8 cellular contexts compared by ENCODE assay signal in the genomic region with DNA sequence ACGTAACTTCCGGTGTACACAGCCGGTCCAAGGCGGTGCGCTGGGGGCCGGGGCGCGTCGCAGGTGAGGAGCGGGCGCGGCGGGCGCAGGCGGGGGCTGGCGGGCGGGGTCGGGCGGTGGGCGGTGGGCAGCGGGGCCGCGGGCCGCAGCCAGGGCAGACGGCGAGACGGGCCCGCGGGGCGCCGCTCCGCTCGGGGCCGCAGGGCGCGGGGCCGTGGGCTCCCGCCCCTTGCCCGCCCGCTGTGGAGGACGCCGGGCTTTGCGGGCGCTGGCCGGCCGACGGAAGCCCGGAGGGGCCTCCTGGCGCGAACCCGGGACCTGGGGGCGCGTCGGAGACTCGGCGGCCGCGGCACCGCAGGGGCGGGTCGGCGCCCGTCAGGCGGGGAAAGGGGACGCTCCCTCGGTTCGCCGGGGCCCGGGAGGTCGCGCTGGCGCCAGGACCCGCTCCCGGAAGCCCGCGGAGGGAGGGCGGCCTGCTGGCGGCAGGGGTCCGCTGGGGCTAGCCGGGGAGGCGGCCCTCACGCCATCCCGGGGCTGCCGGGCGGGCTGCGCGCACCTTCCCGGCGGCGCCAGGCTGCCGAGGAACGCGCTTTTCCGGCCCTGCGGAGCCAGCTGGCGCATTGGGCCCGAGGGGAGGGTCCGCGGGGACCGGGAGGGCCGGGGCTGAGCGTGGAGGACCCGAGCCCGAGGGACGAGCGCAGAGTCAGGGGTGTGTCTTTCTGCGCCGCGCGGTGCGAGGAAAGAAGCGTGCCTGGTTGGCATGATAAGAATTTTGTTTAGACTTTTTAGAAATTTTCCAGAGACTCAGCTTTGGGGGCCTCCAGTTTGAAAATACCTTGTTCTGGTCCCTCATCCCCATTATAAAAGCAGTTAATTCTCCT. TPM values are rescaled to one million over a fixed set of nuclear protein-coding genes. Genes with fewer than 3 reads are reported as not detected.
DNase-seq lines count a peak whose midpoint lies in the region; ATAC-seq and TF ChIP-seq lines count a peak whose summit lies in the region.

A gene with protein sequence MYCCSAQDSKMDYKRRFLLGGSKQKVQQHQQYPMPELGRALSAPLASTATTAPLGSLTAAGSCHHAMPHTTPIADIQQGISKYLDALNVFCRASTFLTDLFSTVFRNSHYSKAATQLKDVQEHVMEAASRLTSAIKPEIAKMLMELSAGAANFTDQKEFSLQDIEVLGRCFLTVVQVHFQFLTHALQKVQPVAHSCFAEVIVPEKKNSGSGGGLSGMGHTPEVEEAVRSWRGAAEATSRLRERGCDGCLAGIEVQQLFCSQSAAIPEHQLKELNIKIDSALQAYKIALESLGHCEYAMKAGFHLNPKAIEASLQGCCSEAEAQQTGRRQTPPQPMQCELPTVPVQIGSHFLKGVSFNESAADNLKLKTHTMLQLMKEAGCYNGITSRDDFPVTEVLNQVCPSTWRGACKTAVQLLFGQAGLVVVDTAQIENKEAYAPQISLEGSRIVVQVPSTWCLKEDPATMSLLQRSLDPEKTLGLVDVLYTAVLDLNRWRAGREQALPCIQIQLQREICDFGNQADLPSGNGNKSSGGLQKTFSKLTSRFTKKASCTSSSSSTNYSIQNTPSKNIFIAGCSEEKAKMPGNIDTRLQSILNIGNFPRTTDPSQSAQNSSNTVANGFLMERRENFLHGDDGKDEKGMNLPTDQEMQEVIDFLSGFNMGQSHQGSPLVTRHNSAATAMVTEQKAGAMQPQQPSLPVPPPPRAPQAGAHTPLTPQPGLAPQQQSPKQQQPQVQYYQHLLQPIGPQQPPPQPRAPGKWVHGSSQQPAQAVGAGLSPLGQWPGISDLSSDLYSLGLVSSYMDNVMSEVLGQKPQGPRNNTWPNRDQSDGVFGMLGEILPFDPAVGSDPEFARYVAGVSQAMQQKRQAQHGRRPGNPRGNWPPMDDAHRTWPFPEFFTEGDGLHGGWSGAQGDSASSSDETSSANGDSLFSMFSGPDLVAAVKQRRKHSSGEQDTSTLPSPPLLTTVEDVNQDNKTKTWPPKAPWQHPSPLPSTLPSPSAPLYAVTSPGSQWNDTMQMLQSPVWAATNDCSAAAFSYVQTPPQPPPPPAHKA (N-terminal part only) (plus strand): TSS at position 3 of the 881 bp plus-strand sequence. CDS start 45,920 bp downstream, outside the sequence.

- H3K27ac ChIP-seq in KMS-11 (no peak within 1 kb of the TSS), cingulate gyrus (ENCODE audit: low read depth, low read length) (peak within 1 kb of the TSS; percentile 89), left lung (peak within 1 kb of the TSS; percentile 84 to 91)

- no peaks in the 10 kb centered on the region for H3K9me3 Mint-ChIP-seq in WTC11

- intact Hi-C loops in left lung (cut with DNase I): no loop called here

- H3K4me2 ChIP-seq in KMS-11: peak within 1 kb of the TSS; percentile 56

- H3K36me3 Mint-ChIP-seq in WTC11: no peaks in the 10 kb centered on the region

- H3K9me3 ChIP-seq in left lung: no peaks in the 10 kb centered on the region

- no peaks in the 10 kb centered on the region for H4K20me1 ChIP-seq in KMS-11 (ENCODE audit: insufficient read depth)

- peaks cover 16% of the 10 kb centered on the region for H3K4me1 Mint-ChIP-seq in WTC11

- CTCF ChIA-PET in WTC11 (lab: Charles Lee): no interaction called here

- peak within 1 kb of the TSS; percentile 83 for H2AFZ ChIP-seq in KMS-11 (ENCODE audit: low read depth)

- H3K27ac Mint-ChIP-seq in WTC11: peak within 1 kb of the TSS; percentile 99

- DNase-seq in GM03348 (ENCODE audit: low spot score) (peak; percentile 62), WTC11 (ENCODE audit: low spot score) (peak; percentile 53), left lung (peak in 1 of 2 donors; percentile 84), NK-92 (lab: John Stamatoyannopoulos, UW; ENCODE audit: unreplicated experiment) (no peak)
- peak in 2 of 3 donors; percentile 8 to 53 for DNase-seq in stimulated activated CD4-positive, alpha-beta T cell treated with anti-CD3 and anti-CD28 coated beads, TNF-alpha, amount 100 ng/mL, for 1 hour (ENCODE audit: low read depth in 3 of 3, low spot score in 1 of 3)

- H3K79me2 ChIP-seq in KMS-11 (ENCODE audit: insufficient read depth, low read depth): no peaks in the 10 kb centered on the region

- no peak within 1 kb of the TSS for H3K4me3 ChIP-seq in KMS-11 (IDR thresholded peaks at IDR 0.05; ENCODE audit: insufficient read depth, low read depth, low read length)
- H3K4me3 ChIP-seq in left lung: peak within 1 kb of the TSS; percentile 65 to 76

- H3K27me3 ChIP-seq in KMS-11 (ENCODE audit: insufficient read depth, low read depth) (no peaks in the 10 kb centered on the region), left lung (peaks cover 0 to 37% of the 10 kb centered on the region in 2 donors)

- POLR2A ChIA-PET in WTC11 (lab: Charles Lee): interaction anchor here (0.6 kb wide), 1 partner anchor 1668 kb away, joined by 3 read pairs; no protein-coding TSS in a partner anchor

- no peaks in the 10 kb centered on the region for H3K36me3 ChIP-seq in KMS-11 (ENCODE audit: insufficient read depth)
- no peaks in the 10 kb centered on the region for H3K36me3 ChIP-seq in left lung

- H3K4me3 Mint-ChIP-seq in WTC11: peak within 1 kb of the TSS; percentile 97

- H3K4me1 ChIP-seq in KMS-11 (ENCODE audit: low read depth, poor library complexity, severe bottlenecking) (peaks cover 4% of the 10 kb centered on the region), left lung (peaks cover 6 to 25% of the 10 kb centered on the region in 2 donors)

- H3K27me3 Mint-ChIP-seq in WTC11 (ENCODE audit: low read depth): no peaks in the 10 kb centered on the region; the same call in 1 of the 2 replicates

- H3K9ac ChIP-seq in KMS-11: peak within 1 kb of the TSS; percentile 44; the same call in 1 of the 2 replicates

- ATAC-seq in GM21737 (IDR thresholded peaks at IDR 0.05; ENCODE audit: unreplicated experiment) (peak; percentile 51), WTC11 (peak; percentile 89), left lung (peak; percentile 56)

- TF ChIP-seq CTCF in KMS-11 (conservative IDR thresholded peaks at IDR 0.05; ENCODE audit: low read depth, low read length) (no peak), WTC11 (IDR thresholded peaks at IDR 0.05) (no peak), left lung (IDR thresholded peaks at IDR 0.05) (no peak)

TF ChIP-seq in WTC11, 78 proteins besides CTCF, POLR2A, EP300 and RAD21 (continues in another document):
- 0 out of 2 replicates have a peak, but pooled peaks have one; percentile 23 for TF ChIP-seq ESRRA (CRISPR knock-in tag; IDR thresholded peaks at IDR 0.05; ENCODE audit: borderline replicate concordance)
- no peak for TF ChIP-seq SMAD4 (CRISPR knock-in tag; IDR thresholded peaks at IDR 0.05)
- TF ChIP-seq, protein P1, sequence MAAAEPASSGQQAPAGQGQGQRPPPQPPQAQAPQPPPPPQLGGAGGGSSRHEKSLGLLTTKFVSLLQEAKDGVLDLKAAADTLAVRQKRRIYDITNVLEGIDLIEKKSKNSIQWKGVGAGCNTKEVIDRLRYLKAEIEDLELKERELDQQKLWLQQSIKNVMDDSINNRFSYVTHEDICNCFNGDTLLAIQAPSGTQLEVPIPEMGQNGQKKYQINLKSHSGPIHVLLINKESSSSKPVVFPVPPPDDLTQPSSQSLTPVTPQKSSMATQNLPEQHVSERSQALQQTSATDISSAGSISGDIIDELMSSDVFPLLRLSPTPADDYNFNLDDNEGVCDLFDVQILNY (CRISPR knock-in tag; IDR thresholded peaks at IDR 0.05): peak; percentile 47; the same call in 1 of the 2 replicates
- peak; percentile 53; the same call in 1 of the 2 replicates for TF ChIP-seq TP53 (CRISPR knock-in tag; IDR thresholded peaks at IDR 0.05)
- TF ChIP-seq, protein P2, sequence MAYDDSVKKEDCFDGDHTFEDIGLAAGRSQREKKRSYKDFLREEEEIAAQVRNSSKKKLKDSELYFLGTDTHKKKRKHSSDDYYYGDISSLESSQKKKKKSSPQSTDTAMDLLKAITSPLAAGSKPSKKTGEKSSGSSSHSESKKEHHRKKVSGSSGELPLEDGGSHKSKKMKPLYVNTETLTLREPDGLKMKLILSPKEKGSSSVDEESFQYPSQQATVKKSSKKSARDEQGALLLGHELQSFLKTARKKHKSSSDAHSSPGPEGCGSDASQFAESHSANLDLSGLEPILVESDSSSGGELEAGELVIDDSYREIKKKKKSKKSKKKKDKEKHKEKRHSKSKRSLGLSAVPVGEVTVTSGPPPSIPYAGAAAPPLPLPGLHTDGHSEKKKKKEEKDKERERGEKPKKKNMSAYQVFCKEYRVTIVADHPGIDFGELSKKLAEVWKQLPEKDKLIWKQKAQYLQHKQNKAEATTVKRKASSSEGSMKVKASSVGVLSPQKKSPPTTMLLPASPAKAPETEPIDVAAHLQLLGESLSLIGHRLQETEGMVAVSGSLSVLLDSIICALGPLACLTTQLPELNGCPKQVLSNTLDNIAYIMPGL (CRISPR knock-in tag; IDR thresholded peaks at IDR 0.05): peak; percentile 73; the same call in 1 of the 2 replicates
- TF ChIP-seq ZNF423 (CRISPR knock-in tag; IDR thresholded peaks at IDR 0.05): peak; percentile 62
- TF ChIP-seq TEAD1 (CRISPR knock-in tag; IDR thresholded peaks at IDR 0.05): peak; percentile 42; the same call in 1 of the 2 replicates
- TF ChIP-seq ETV6 (CRISPR knock-in tag; IDR thresholded peaks at IDR 0.05): peak; percentile 32; the same call in 1 of the 2 replicates
- TF ChIP-seq, protein P3, sequence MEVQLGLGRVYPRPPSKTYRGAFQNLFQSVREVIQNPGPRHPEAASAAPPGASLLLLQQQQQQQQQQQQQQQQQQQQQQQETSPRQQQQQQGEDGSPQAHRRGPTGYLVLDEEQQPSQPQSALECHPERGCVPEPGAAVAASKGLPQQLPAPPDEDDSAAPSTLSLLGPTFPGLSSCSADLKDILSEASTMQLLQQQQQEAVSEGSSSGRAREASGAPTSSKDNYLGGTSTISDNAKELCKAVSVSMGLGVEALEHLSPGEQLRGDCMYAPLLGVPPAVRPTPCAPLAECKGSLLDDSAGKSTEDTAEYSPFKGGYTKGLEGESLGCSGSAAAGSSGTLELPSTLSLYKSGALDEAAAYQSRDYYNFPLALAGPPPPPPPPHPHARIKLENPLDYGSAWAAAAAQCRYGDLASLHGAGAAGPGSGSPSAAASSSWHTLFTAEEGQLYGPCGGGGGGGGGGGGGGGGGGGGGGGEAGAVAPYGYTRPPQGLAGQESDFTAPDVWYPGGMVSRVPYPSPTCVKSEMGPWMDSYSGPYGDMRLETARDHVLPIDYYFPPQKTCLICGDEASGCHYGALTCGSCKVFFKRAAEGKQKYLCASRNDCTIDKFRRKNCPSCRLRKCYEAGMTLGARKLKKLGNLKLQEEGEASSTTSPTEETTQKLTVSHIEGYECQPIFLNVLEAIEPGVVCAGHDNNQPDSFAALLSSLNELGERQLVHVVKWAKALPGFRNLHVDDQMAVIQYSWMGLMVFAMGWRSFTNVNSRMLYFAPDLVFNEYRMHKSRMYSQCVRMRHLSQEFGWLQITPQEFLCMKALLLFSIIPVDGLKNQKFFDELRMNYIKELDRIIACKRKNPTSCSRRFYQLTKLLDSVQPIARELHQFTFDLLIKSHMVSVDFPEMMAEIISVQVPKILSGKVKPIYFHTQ (CRISPR knock-in tag; IDR thresholded peaks at IDR 0.05): no peak

RNA-seq across cellular contexts. Expression of the gene that starts here (rescaled TPM):
- 16.7 to 20.8 TPM (median 19.8 TPM) in 3 replicates for total RNA-seq in WTC11 (2021)
- 10 to 100 TPM; 26.2 to 26.7 TPM for total RNA-seq in left lung
